ENCODE assay signal across 28 cellular contexts in genomic region chr12:13701502-13701901, GRCh38.
"Had no signal": no experiment of that assay in that cellular context is flagged by ENCODE, and none has a peak within 500 bp of the region (broad histone marks: within the 10 kb centered on the region; RNA-seq: fewer than 3 reads in every experiment).

No MANE protein-coding gene starts in this region.

- H3K36me3 ChIP-seq: neural progenitor cell, ovary, right lobe of liver, sigmoid colon, suprapubic skin, tibial artery, upper lobe of left lung, vagina had no signal

- H3K4me1 Mint-ChIP-seq: naive thymus-derived CD4-positive, alpha-beta T cell; natural killer cell; stimulated activated effector memory CD8-positive, alpha-beta T cell treated with anti-CD3 and anti-CD28 coated beads, Interleukin-12 subunit alpha, Interleukin-12 subunit beta, amount 100 ng/mL, for 72 hours; stimulated activated naive B cell treated with anti-CD40 and anti-IgM and Interleukin-4, amounts not matched to agents 10 μg/mL and 1 μg/mL and 100 μg/mL, for 72 hours had no signal

- H3K27ac Mint-ChIP-seq: naive thymus-derived CD4-positive, alpha-beta T cell; natural killer cell; neural progenitor cell; progenitor cell of endocrine pancreas; stimulated activated effector memory CD8-positive, alpha-beta T cell treated with anti-CD3 and anti-CD28 coated beads, Interleukin-12 subunit alpha, Interleukin-12 subunit beta, amount 100 ng/mL, for 72 hours; stimulated activated naive B cell treated with anti-CD40 and anti-IgM and Interleukin-4, amounts not matched to agents 10 μg/mL and 1 μg/mL and 100 μg/mL, for 72 hours; stimulated activated naive CD8-positive, alpha-beta T cell treated with anti-CD3 and anti-CD28 coated beads, Interleukin-15, Interleukin-2, amounts not matched to agents 100 ng/mL and 50 ng/mL, for 24 hours had no signal

- ATAC-seq: naive thymus-derived CD4-positive, alpha-beta T cell; natural killer cell; psoas muscle; right cardiac atrium; right lobe of liver; stimulated activated effector memory CD8-positive, alpha-beta T cell treated with anti-CD3 and anti-CD28 coated beads, Interleukin-12 subunit alpha, Interleukin-12 subunit beta, amount 100 ng/mL, for 72 hours; stimulated activated naive B cell treated with anti-CD40 and anti-IgM and Interleukin-4, amounts not matched to agents 10 μg/mL and 1 μg/mL and 100 μg/mL, for 72 hours had no signal

- H3K27me3 ChIP-seq: neural progenitor cell, ovary, right lobe of liver, sigmoid colon, suprapubic skin, testis, tibial artery, upper lobe of left lung, vagina had no signal

- H3K27ac ChIP-seq: neural progenitor cell, ovary, parathyroid adenoma, psoas muscle, right lobe of liver, sigmoid colon, suprapubic skin, testis, tibial artery, upper lobe of left lung, vagina had no signal

- H3K9me3 ChIP-seq: ovary, psoas muscle, right lobe of liver, sigmoid colon, suprapubic skin, testis, tibial artery, upper lobe of left lung, vagina had no signal

- DNase-seq: naive thymus-derived CD4-positive, alpha-beta T cell; natural killer cell; occipital lobe; ovary; posterior cingulate gyrus; psoas muscle; right cardiac atrium; right lobe of liver; sigmoid colon; small intestine; stimulated activated CD4-positive, alpha-beta T cell treated with anti-CD3 and anti-CD28 coated beads, Interleukin-15, amount 100 ng/mL, for 24 hours; stimulated activated CD4-positive, alpha-beta T cell treated with anti-CD3 and anti-CD28 coated beads, Interleukin-2, amount 100 ng/mL, for 24 hours; stimulated activated CD4-positive, alpha-beta T cell treated with anti-CD3 and anti-CD28 coated beads, Interleukin-2, amount 100 ng/mL, for 48 hours; stimulated activated CD4-positive, alpha-beta T cell treated with anti-CD3 and anti-CD28 coated beads, Interleukin-4, amount 100 ng/mL, for 24 hours; stimulated activated naive B cell treated with anti-CD40 and anti-IgM and Interleukin-4, amounts not matched to agents 10 μg/mL and 1 μg/mL and 100 μg/mL, for 72 hours; stimulated activated naive CD4-positive, alpha-beta T cell treated with Interleukin-2 at 50 U/mL for 16 hours; substantia nigra; testis; tibial artery; trophoblast cell; upper lobe of left lung had no signal

- H3K4me3 ChIP-seq: neural progenitor cell, ovary, psoas muscle, right lobe of liver, sigmoid colon, suprapubic skin, testis, tibial artery, upper lobe of left lung, vagina had no signal

- H3K4me3 Mint-ChIP-seq: naive thymus-derived CD4-positive, alpha-beta T cell; natural killer cell; neural progenitor cell; stimulated activated effector memory CD8-positive, alpha-beta T cell treated with anti-CD3 and anti-CD28 coated beads, Interleukin-12 subunit alpha, Interleukin-12 subunit beta, amount 100 ng/mL, for 72 hours; stimulated activated naive B cell treated with anti-CD40 and anti-IgM and Interleukin-4, amounts not matched to agents 10 μg/mL and 1 μg/mL and 100 μg/mL, for 72 hours; stimulated activated naive CD8-positive, alpha-beta T cell treated with anti-CD3 and anti-CD28 coated beads, Interleukin-15, Interleukin-2, amounts not matched to agents 100 ng/mL and 50 ng/mL, for 24 hours had no signal

- H3K9ac ChIP-seq: neural progenitor cell, parathyroid adenoma had no signal

- H3K4me1 ChIP-seq: parathyroid adenoma, psoas muscle, right lobe of liver, sigmoid colon, suprapubic skin, testis, tibial artery, upper lobe of left lung, vagina had no signal

- H3K9me3 Mint-ChIP-seq: natural killer cell; stimulated activated effector memory CD8-positive, alpha-beta T cell treated with anti-CD3 and anti-CD28 coated beads, Interleukin-12 subunit alpha, Interleukin-12 subunit beta, amount 100 ng/mL, for 72 hours; stimulated activated naive B cell treated with anti-CD40 and anti-IgM and Interleukin-4, amounts not matched to agents 10 μg/mL and 1 μg/mL and 100 μg/mL, for 72 hours had no signal

- H3K36me3 Mint-ChIP-seq: naive thymus-derived CD4-positive, alpha-beta T cell; natural killer cell; stimulated activated effector memory CD8-positive, alpha-beta T cell treated with anti-CD3 and anti-CD28 coated beads, Interleukin-12 subunit alpha, Interleukin-12 subunit beta, amount 100 ng/mL, for 72 hours; stimulated activated naive B cell treated with anti-CD40 and anti-IgM and Interleukin-4, amounts not matched to agents 10 μg/mL and 1 μg/mL and 100 μg/mL, for 72 hours had no signal
